Comparison of ENCODE assay signal across 8 cellular contexts in the genomic region with DNA sequence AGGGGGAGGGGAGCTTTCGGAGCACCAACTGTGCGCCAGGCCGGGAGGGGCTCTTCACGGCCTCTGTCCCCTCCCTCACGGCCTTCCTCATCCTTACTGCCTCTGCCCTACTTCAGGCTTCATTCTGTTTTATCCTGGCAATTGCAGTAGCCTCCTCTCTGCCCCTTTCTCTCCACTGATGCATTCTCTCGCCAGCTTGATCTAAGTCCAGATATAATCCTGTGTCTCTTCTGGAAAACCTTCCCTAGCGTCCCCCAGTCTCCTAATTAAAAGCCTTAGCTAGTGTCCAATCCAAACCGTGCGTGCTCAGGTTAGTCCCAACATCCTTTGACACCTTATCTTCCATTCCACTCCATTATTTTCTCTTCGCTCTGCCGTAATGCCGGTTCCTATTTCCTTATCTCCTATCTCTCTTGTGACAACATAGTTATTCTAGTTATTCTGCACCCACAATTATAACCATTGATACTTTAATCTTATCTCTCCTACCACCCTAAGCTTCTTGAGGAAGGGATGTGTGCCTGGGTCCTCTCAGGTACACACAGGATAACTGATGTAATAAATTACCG. TPM values are rescaled to one million over a fixed set of nuclear protein-coding genes. Genes with fewer than 3 reads are reported as not detected.
DNase-seq lines count a peak whose midpoint lies in the region; ATAC-seq and TF ChIP-seq lines count a peak whose summit lies in the region.

No MANE protein-coding gene starts in this region.

- H3K4me2 ChIP-seq in skeletal muscle satellite cell (ENCODE audit: low read length): peak overlapping the region; percentile 92

- H3K36me3 ChIP-seq in SJSA1 (peaks cover 25% of the 10 kb centered on the region), skeletal muscle satellite cell (ENCODE audit: insufficient read depth, low read length) (peaks cover 16% of the 10 kb centered on the region)

- H3K27ac ChIP-seq in SJSA1: no peak overlapping the region

- no peak for TF ChIP-seq CTCF in fibroblast of mammary gland (conservative IDR thresholded peaks at IDR 0.05; ENCODE audit: control insufficient read depth, insufficient read depth, low read depth, low read length)

- no peak for DNase-seq in activated CD4-positive, alpha-beta T cell treated with anti-CD3 and anti-CD28 coated beads, Interleukin-2, amount 10 ng/mL, durations not matched to agents 24 days and 14 days
- no peak for DNase-seq in activated CD4-positive, alpha-beta T cell treated with anti-CD3 and anti-CD28 coated beads for 4 hours
- DNase-seq in SJSA1 (ENCODE audit: low read depth in 1 of 2, low spot score in 2 of 2): no peak
- no peak for DNase-seq in fibroblast of mammary gland (ENCODE audit: low read depth)
- DNase-seq in Ammon's horn (ENCODE audit: low spot score): no peak
- no peak for DNase-seq in glomerular visceral epithelial cell (ENCODE audit: extremely low spot score)

- H3K36me3 Mint-ChIP-seq in activated CD4-positive, alpha-beta T cell treated with anti-CD3 and anti-CD28 coated beads, Interleukin-2, amount 10 ng/mL, durations not matched to agents 24 days and 14 days (ENCODE audit: low read depth): peaks cover 21% of the 10 kb centered on the region

- ATAC-seq in GM21528 (IDR thresholded peaks at IDR 0.05; ENCODE audit: low FRiP score, unreplicated experiment): no peak

- H3K4me1 ChIP-seq in SJSA1 (replicated peaks): peaks cover 32% of the 10 kb centered on the region
- H3K4me1 ChIP-seq in skeletal muscle satellite cell (ENCODE audit: control insufficient read depth, insufficient read depth, low read length): peaks cover 21% of the 10 kb centered on the region

- H3K27ac Mint-ChIP-seq in activated CD4-positive, alpha-beta T cell treated with anti-CD3 and anti-CD28 coated beads, Interleukin-2, amount 10 ng/mL, durations not matched to agents 24 days and 14 days: peak overlapping the region; percentile 35

- peak overlapping the region; percentile 88 for H3K9ac ChIP-seq in skeletal muscle satellite cell (ENCODE audit: low read depth, low read length)

- H3K4me3 Mint-ChIP-seq in activated CD4-positive, alpha-beta T cell treated with anti-CD3 and anti-CD28 coated beads, Interleukin-2, amount 10 ng/mL, durations not matched to agents 24 days and 14 days: peak overlapping the region; percentile 96

- H3K27me3 ChIP-seq in SJSA1 (replicated peaks) (no peaks in the 10 kb centered on the region), skeletal muscle satellite cell (ENCODE audit: control insufficient read depth, insufficient read depth, low read length) (no peaks in the 10 kb centered on the region)

- H3K4me3 ChIP-seq in SJSA1 (peak overlapping the region; percentile 91), fibroblast of mammary gland (ENCODE audit: control insufficient read depth, low read depth, low read length) (peak overlapping the region; percentile 69), skeletal muscle satellite cell (ENCODE audit: low read length) (peak overlapping the region; percentile 90)

- H3K27me3 Mint-ChIP-seq in activated CD4-positive, alpha-beta T cell treated with anti-CD3 and anti-CD28 coated beads, Interleukin-2, amount 10 ng/mL, durations not matched to agents 24 days and 14 days: no peaks in the 10 kb centered on the region

- peaks cover 35% of the 10 kb centered on the region for H3K4me1 Mint-ChIP-seq in activated CD4-positive, alpha-beta T cell treated with anti-CD3 and anti-CD28 coated beads, Interleukin-2, amount 10 ng/mL, durations not matched to agents 24 days and 14 days

- H3K9me3 Mint-ChIP-seq in activated CD4-positive, alpha-beta T cell treated with anti-CD3 and anti-CD28 coated beads, Interleukin-2, amount 10 ng/mL, durations not matched to agents 24 days and 14 days: no peaks in the 10 kb centered on the region

- intact Hi-C loops in activated CD4-positive, alpha-beta T cell treated with anti-CD3 and anti-CD28 coated beads, Interleukin-2, amount 10 ng/mL, durations not matched to agents 24 days and 14 days (cut with micrococcal nuclease): loop anchor here (1.0 to 2.0 kb wide), 3 partner anchors 11 to 17 kb away; a partner anchor contains a TSS

- H3K9me3 ChIP-seq in SJSA1 (replicated peaks) (no peaks in the 10 kb centered on the region), skeletal muscle satellite cell (replicated peaks; ENCODE audit: low read length) (no peaks in the 10 kb centered on the region)

RNA-seq across cellular contexts. Expression of a gene that starts 0.9 kb away (rescaled TPM):
- 16.5 and 18.3 TPM in 2 replicates for total RNA-seq in activated CD4-positive, alpha-beta T cell treated with anti-CD3 and anti-CD28 coated beads, Interleukin-2, amount 10 ng/mL, durations not matched to agents 24 days and 14 days
- total RNA-seq in SJSA1 (2014; rRNA removed; shearing (Covaris generic)): 9.6 and 17.3 TPM in 2 replicates
- 4.6 and 7.0 TPM in 2 replicates for total RNA-seq in skeletal muscle satellite cell (2012; rRNA removed)

RNA-seq across cellular contexts. Expression of a gene that starts 11.3 kb away (rescaled TPM):
- total RNA-seq in activated CD4-positive, alpha-beta T cell treated with anti-CD3 and anti-CD28 coated beads, Interleukin-2, amount 10 ng/mL, durations not matched to agents 24 days and 14 days: 8.6 and 10.3 TPM in 2 replicates
- 27.0 and 51.8 TPM in 2 replicates for total RNA-seq in SJSA1 (2014; rRNA removed; shearing (Covaris generic))
- 9.4 and 11.8 TPM in 2 replicates for total RNA-seq in skeletal muscle satellite cell (2012; rRNA removed)

RNA-seq across cellular contexts. Expression of a gene that starts 13.7 kb away (rescaled TPM):
- total RNA-seq in activated CD4-positive, alpha-beta T cell treated with anti-CD3 and anti-CD28 coated beads, Interleukin-2, amount 10 ng/mL, durations not matched to agents 24 days and 14 days: 162 and 163 TPM in 2 replicates
- not detected in 2 replicates for total RNA-seq in SJSA1 (2014; rRNA removed; shearing (Covaris generic))
- not detected in 2 replicates for total RNA-seq in skeletal muscle satellite cell (2012; rRNA removed)

RNA-seq across cellular contexts. Expression of a gene that starts 21.5 kb away (rescaled TPM):
- total RNA-seq in activated CD4-positive, alpha-beta T cell treated with anti-CD3 and anti-CD28 coated beads, Interleukin-2, amount 10 ng/mL, durations not matched to agents 24 days and 14 days: 1.0 and 1.3 TPM in 2 replicates
- not detected in 2 replicates for total RNA-seq in SJSA1 (2014; rRNA removed; shearing (Covaris generic))
- total RNA-seq in skeletal muscle satellite cell (2012; rRNA removed): 0.51 and 137 TPM in 2 replicates

RNA-seq across cellular contexts. Expression of a gene that starts 25.8 kb away (rescaled TPM):
- 68.9 TPM in 2 replicates for total RNA-seq in activated CD4-positive, alpha-beta T cell treated with anti-CD3 and anti-CD28 coated beads, Interleukin-2, amount 10 ng/mL, durations not matched to agents 24 days and 14 days
- 25.8 and 42.5 TPM in 2 replicates for total RNA-seq in SJSA1 (2014; rRNA removed; shearing (Covaris generic))
- 37.8 and 50.5 TPM in 2 replicates for total RNA-seq in skeletal muscle satellite cell (2012; rRNA removed)

Comparison
In these comparisons a context has a peak if more than half of its experiments do, and no peak if none do; other contexts are left out.
1. RNA of a gene that starts 13.7 kb away (total RNA-seq): 162 to 163 TPM in activated CD4-positive, alpha-beta T cell treated with anti-CD3 and anti-CD28 coated beads, Interleukin-2, amount 10 ng/mL, durations not matched to agents 24 days and 14 days; not detected in SJSA1; every median in the first group is over 100 times any median in the second.
2. Peak in every context shown above with its lines, with median percentiles within 50 percentile points of each other: H3K4me3 ChIP-seq.